In genomic region chr2:31962757-31963361, GRCh38 we compare ENCODE assay signal across 14 cellular contexts. TPM values are rescaled to one million over a fixed set of nuclear protein-coding genes. Genes with fewer than 3 reads are reported as not detected.
A peak's percentile ranks its signal among the peaks of the same experiment; 100 is the strongest.
DNase-seq lines count a peak whose midpoint lies in the region; ATAC-seq lines count a peak whose summit lies in the region.
"Had no signal": no experiment of that assay in that cellular context is flagged by ENCODE, and none has a peak within 500 bp of the region (broad histone marks: within the 10 kb centered on the region; RNA-seq: fewer than 3 reads in every experiment).

No MANE protein-coding gene starts in this region.

- H3K27me3 ChIP-seq in CD4-positive, CD25-positive, alpha-beta regulatory T cell (ENCODE audit: control insufficient read depth, insufficient read depth, low read length), result no peaks in the 10 kb centered on the region

- peak in 1 of 3 donors; percentile 70 for DNase-seq in CD4-positive, CD25-positive, alpha-beta regulatory T cell
- DNase-seq in activated CD4-positive, alpha-beta T cell treated with anti-CD3 and anti-CD28 coated beads, Interleukin-2, amount 50 U/mL, for 48 hours, result peak; percentile 55 to 64
- DNase-seq in natural killer cell treated with Interleukin-12 subunit alpha and Interleukin-12 subunit beta and Interleukin-15 and Interleukin-18, amount 100 ng/mL, for 72 hours (ENCODE audit: low spot score), result no peak
- DNase-seq in HT-29 (ENCODE audit: low spot score) (no peak), NCI-H345 (lab: John Stamatoyannopoulos, UW) (no peak)
- no peak for DNase-seq in activated effector memory CD4-positive, alpha-beta T cell treated with anti-CD3 and anti-CD28 coated beads, Interleukin-2, amount 50 U/mL, for 16 hours
- DNase-seq: CD8-positive, alpha-beta memory T cell; foreskin fibroblast; KG1; NCI-H2081 treated with DMSO at 0.1 percent for 48 hours had no signal

- peak overlapping the region in 1 of 4 donors; percentile 1 for H3K4me3 Mint-ChIP-seq in CD4-positive, CD25-positive, alpha-beta regulatory T cell
- peak overlapping the region; percentile 9 for H3K4me3 Mint-ChIP-seq in natural killer cell treated with Interleukin-12 subunit alpha and Interleukin-12 subunit beta and Interleukin-15 and Interleukin-18, amount 100 ng/mL, for 72 hours
- H3K4me3 Mint-ChIP-seq: CD8-positive, alpha-beta memory T cell had no signal

- peaks cover 7% of the 10 kb centered on the region for H3K36me3 Mint-ChIP-seq in CD4-positive, CD25-positive, alpha-beta regulatory T cell
- peaks cover 4% of the 10 kb centered on the region for H3K36me3 Mint-ChIP-seq in natural killer cell treated with Interleukin-12 subunit alpha and Interleukin-12 subunit beta and Interleukin-15 and Interleukin-18, amount 100 ng/mL, for 72 hours

- no peak for ATAC-seq in CD4-positive, CD25-positive, alpha-beta regulatory T cell (ENCODE audit: low read depth in 2 of 2)
- ATAC-seq in GM18502 (IDR thresholded peaks at IDR 0.05; ENCODE audit: poor library complexity, unreplicated experiment) (peak; percentile 46), HG03439 (IDR thresholded peaks at IDR 0.05; ENCODE audit: unreplicated experiment) (no peak)
- ATAC-seq in natural killer cell treated with Interleukin-12 subunit alpha and Interleukin-12 subunit beta and Interleukin-15 and Interleukin-18, amount 100 ng/mL, for 72 hours, result peak in 1 of 2 donors; percentile 79
- ATAC-seq: mucosa of descending colon had no signal

- peaks cover 0 to 1% (median 0%) of the 10 kb centered on the region in 7 donors for H3K9me3 Mint-ChIP-seq in CD4-positive, CD25-positive, alpha-beta regulatory T cell
- H3K9me3 Mint-ChIP-seq in natural killer cell treated with Interleukin-12 subunit alpha and Interleukin-12 subunit beta and Interleukin-15 and Interleukin-18, amount 100 ng/mL, for 72 hours, result no peaks in the 10 kb centered on the region
- H3K9me3 Mint-ChIP-seq: CD8-positive, alpha-beta memory T cell had no signal

- H3K27me3 Mint-ChIP-seq in CD4-positive, CD25-positive, alpha-beta regulatory T cell, result no peaks in the 10 kb centered on the region
- no peaks in the 10 kb centered on the region for H3K27me3 Mint-ChIP-seq in natural killer cell treated with Interleukin-12 subunit alpha and Interleukin-12 subunit beta and Interleukin-15 and Interleukin-18, amount 100 ng/mL, for 72 hours
- H3K27me3 Mint-ChIP-seq: CD8-positive, alpha-beta memory T cell had no signal

- H3K36me3 ChIP-seq in CD4-positive, CD25-positive, alpha-beta regulatory T cell (ENCODE audit: control insufficient read depth, insufficient read depth, low read length), result no peaks in the 10 kb centered on the region
- H3K36me3 ChIP-seq: prostate gland had no signal

- peak overlapping the region; percentile 23 for H3K27ac ChIP-seq in CD4-positive, CD25-positive, alpha-beta regulatory T cell (ENCODE audit: insufficient read depth, low read length, poor library complexity, severe bottlenecking)
- H3K27ac ChIP-seq: prostate gland had no signal

- H3K4me1 ChIP-seq in CD4-positive, CD25-positive, alpha-beta regulatory T cell (ENCODE audit: control insufficient read depth, insufficient read depth, low read length, poor library complexity, severe bottlenecking), result peaks cover 23% of the 10 kb centered on the region
- H3K4me1 ChIP-seq: prostate gland had no signal

- H3K4me3 ChIP-seq in CD4-positive, CD25-positive, alpha-beta regulatory T cell (ENCODE audit: low read depth, low read length), result peak overlapping the region; percentile 28
- H3K4me3 ChIP-seq: mucosa of descending colon, prostate gland had no signal

- H3K9me3 ChIP-seq in CD4-positive, CD25-positive, alpha-beta regulatory T cell (ENCODE audit: control insufficient read depth in 2 of 2, low read length in 2 of 2), result no peaks in the 10 kb centered on the region
- H3K9me3 ChIP-seq: mucosa of descending colon, prostate gland had no signal

- peak overlapping the region in 2 of 3 donors; percentile 12 to 13 for H3K27ac Mint-ChIP-seq in CD4-positive, CD25-positive, alpha-beta regulatory T cell
- H3K27ac Mint-ChIP-seq in natural killer cell treated with Interleukin-12 subunit alpha and Interleukin-12 subunit beta and Interleukin-15 and Interleukin-18, amount 100 ng/mL, for 72 hours, result peak overlapping the region; percentile 43 to 62

- peaks cover 29 to 68% (median 55%) of the 10 kb centered on the region in 4 donors for H3K4me1 Mint-ChIP-seq in CD4-positive, CD25-positive, alpha-beta regulatory T cell
- peaks cover 37 to 38% of the 10 kb centered on the region in 2 donors for H3K4me1 Mint-ChIP-seq in natural killer cell treated with Interleukin-12 subunit alpha and Interleukin-12 subunit beta and Interleukin-15 and Interleukin-18, amount 100 ng/mL, for 72 hours (ENCODE audit: low read depth in 2 of 2)

RNA-seq across cellular contexts. Expression of gene MEMO1, which starts 47.9 kb away (rescaled TPM):
- total RNA-seq in CD4-positive, CD25-positive, alpha-beta regulatory T cell, result 54.2 TPM
- polyA plus RNA-seq in CD4-positive, CD25-positive, alpha-beta regulatory T cell, result 10 to 100 TPM; 26.2 to 44.8 (median 37.9) TPM
- 10 to 100 TPM; 68.1 to 69.1 TPM for total RNA-seq in natural killer cell treated with Interleukin-12 subunit alpha and Interleukin-12 subunit beta and Interleukin-15 and Interleukin-18, amount 100 ng/mL, for 72 hours
- 32.6 and 42.2 TPM in 2 replicates for total RNA-seq in HT-29 (2014; rRNA removed; shearing (Covaris generic))

Comparison
In these comparisons a context has a peak if more than half of its experiments do, and no peak if none do; other contexts are left out.
1. DNase-seq: peak in activated CD4-positive, alpha-beta T cell treated with anti-CD3 and anti-CD28 coated beads, Interleukin-2, amount 50 U/mL, for 48 hours (2 of 2); none in natural killer cell treated with Interleukin-12 subunit alpha and Interleukin-12 subunit beta and Interleukin-15 and Interleukin-18, amount 100 ng/mL, for 72 hours (single experiment), HT-29 (single experiment), activated effector memory CD4-positive, alpha-beta T cell treated with anti-CD3 and anti-CD28 coated beads, Interleukin-2, amount 50 U/mL, for 16 hours (single experiment) and NCI-H345 (single experiment).